ENCODE assay signal across 8 cellular contexts in genomic region chr6:13445005-13445743, GRCh38. TPM values are rescaled to one million over a fixed set of nuclear protein-coding genes. Genes with fewer than 3 reads are reported as not detected.
A peak's percentile ranks its signal among the peaks of the same experiment; 100 is the strongest.
DNase-seq lines count a peak whose midpoint lies in the region; ATAC-seq and TF ChIP-seq lines count a peak whose summit lies in the region.

No MANE protein-coding gene starts in this region.

- TF ChIP-seq CTCF in fibroblast of mammary gland (conservative IDR thresholded peaks at IDR 0.05; ENCODE audit: control insufficient read depth, insufficient read depth, low read depth, low read length), result no peak

- no peak overlapping the region for H3K23ac ChIP-seq in trophoblast cell (ENCODE audit: low read length)

- H3K4me1 ChIP-seq in trophoblast cell (ENCODE audit: control insufficient read depth in 1 of 2, insufficient read depth in 2 of 2, low read length in 2 of 2), result no peaks in the 10 kb centered on the region

- H2BK5ac ChIP-seq in trophoblast cell (ENCODE audit: low read depth, low read length, poor library complexity), result no peak overlapping the region

- H3K36me3 ChIP-seq in trophoblast cell (ENCODE audit: control insufficient read depth in 1 of 2, insufficient read depth in 2 of 2, low read length in 2 of 2), result no peaks in the 10 kb centered on the region

- no peak overlapping the region for H2AFZ ChIP-seq in trophoblast cell (ENCODE audit: insufficient read depth, low read length, poor library complexity)

- H3K27ac Mint-ChIP-seq in activated naive CD8-positive, alpha-beta T cell, result peak overlapping the region; percentile 50
- H3K27ac Mint-ChIP-seq in activated naive CD8-positive, alpha-beta T cell treated with anti-CD3 and anti-CD28 coated beads for 36 hours, result no peak overlapping the region

- no peak overlapping the region for H3K14ac ChIP-seq in trophoblast cell (ENCODE audit: low read length)

- H3K4me3 ChIP-seq in fibroblast of mammary gland (ENCODE audit: control insufficient read depth, low read depth, low read length) (no peak overlapping the region), trophoblast cell (ENCODE audit: low read depth, low read length) (no peak overlapping the region)

- H3K9me3 ChIP-seq in trophoblast cell (ENCODE audit: insufficient read depth, low read depth, low read length), result no peaks in the 10 kb centered on the region

- no peak overlapping the region for H3K4ac ChIP-seq in trophoblast cell (ENCODE audit: low read depth, low read length)

- H3K27ac ChIP-seq in trophoblast cell (ENCODE audit: low read depth, low read length), result no peak overlapping the region

- H3K27me3 ChIP-seq in trophoblast cell (ENCODE audit: insufficient read depth, low read length), result no peaks in the 10 kb centered on the region

- H4K12ac ChIP-seq in trophoblast cell (ENCODE audit: low read depth, low read length), result no peak overlapping the region

- no peaks in the 10 kb centered on the region for H3K36me3 Mint-ChIP-seq in activated naive CD8-positive, alpha-beta T cell
- peaks cover 14% of the 10 kb centered on the region for H3K36me3 Mint-ChIP-seq in activated naive CD8-positive, alpha-beta T cell treated with anti-CD3 and anti-CD28 coated beads for 36 hours

- H2AK5ac ChIP-seq in trophoblast cell (ENCODE audit: low read length), result no peak overlapping the region

- no peak overlapping the region for H2BK120ac ChIP-seq in trophoblast cell (ENCODE audit: insufficient read depth, low read length, poor library complexity)

- no CpG with 5 or more reads among the region's 9 CpGs for WGBS in trophoblast cell (ENCODE audit: extremely low coverage, insufficient coverage, insufficient read length)

- H3K4me1 Mint-ChIP-seq in activated naive CD8-positive, alpha-beta T cell (ENCODE audit: low read depth), result peaks cover 24% of the 10 kb centered on the region
- peaks cover 28% of the 10 kb centered on the region for H3K4me1 Mint-ChIP-seq in activated naive CD8-positive, alpha-beta T cell treated with anti-CD3 and anti-CD28 coated beads for 36 hours

- H3K4me3 Mint-ChIP-seq in activated naive CD8-positive, alpha-beta T cell, result no peak overlapping the region
- no peak overlapping the region for H3K4me3 Mint-ChIP-seq in activated naive CD8-positive, alpha-beta T cell treated with anti-CD3 and anti-CD28 coated beads for 36 hours

- no peak overlapping the region for H3K9ac ChIP-seq in trophoblast cell (ENCODE audit: low read length)

- H3K79me2 ChIP-seq in trophoblast cell (ENCODE audit: control insufficient read depth, insufficient read depth, low read length, poor library complexity), result no peaks in the 10 kb centered on the region

- no peaks in the 10 kb centered on the region for H3K9me3 Mint-ChIP-seq in activated naive CD8-positive, alpha-beta T cell (ENCODE audit: low read depth)
- H3K9me3 Mint-ChIP-seq in activated naive CD8-positive, alpha-beta T cell treated with anti-CD3 and anti-CD28 coated beads for 36 hours, result no peaks in the 10 kb centered on the region

- ATAC-seq in GM19324 (IDR thresholded peaks at IDR 0.05; ENCODE audit: low FRiP score, unreplicated experiment) (no peak), GM21723 (IDR thresholded peaks at IDR 0.05; ENCODE audit: unreplicated experiment) (no peak)

- no peak overlapping the region for H4K91ac ChIP-seq in trophoblast cell (ENCODE audit: low read depth, low read length)

- peak overlapping the region; percentile 57 for H3K18ac ChIP-seq in trophoblast cell (ENCODE audit: low read length)

- no peak overlapping the region for H2BK12ac ChIP-seq in trophoblast cell (ENCODE audit: low read length)

- H3K27me3 Mint-ChIP-seq in activated naive CD8-positive, alpha-beta T cell, result no peaks in the 10 kb centered on the region
- no peaks in the 10 kb centered on the region for H3K27me3 Mint-ChIP-seq in activated naive CD8-positive, alpha-beta T cell treated with anti-CD3 and anti-CD28 coated beads for 36 hours

- H3K79me1 ChIP-seq in trophoblast cell (ENCODE audit: low read length), result no peaks in the 10 kb centered on the region

- no peak overlapping the region for H3K4me2 ChIP-seq in trophoblast cell (ENCODE audit: low read length)

- no peak for DNase-seq in activated naive CD8-positive, alpha-beta T cell treated with anti-CD3 and anti-CD28 coated beads for 36 hours
- DNase-seq in NCI-H748 treated with DMSO at 0.1 percent for 48 hours (lab: John Stamatoyannopoulos, UW) (peak; percentile 82), fibroblast of mammary gland (ENCODE audit: low read depth) (peak; percentile 47), trophoblast cell (peak in 1 of 2 donors; percentile 61), AG08395 (ENCODE audit: low spot score) (no peak)

- no peak overlapping the region for H4K8ac ChIP-seq in trophoblast cell (ENCODE audit: low read depth, low read length)

RNA-seq across cellular contexts. Expression of gene GFOD1, which starts 42.2 kb away (rescaled TPM):
- 10 to 100 TPM; 12.8 to 13.0 TPM for total RNA-seq in activated naive CD8-positive, alpha-beta T cell treated with anti-CD3 and anti-CD28 coated beads for 36 hours
- 3.8 and 3.9 TPM in 2 replicates for polyA plus RNA-seq in trophoblast cell (2013)

Comparison
In these comparisons a context has a peak if more than half of its experiments do, and no peak if none do; other contexts are left out.
1. DNase-seq: peak in NCI-H748 treated with DMSO at 0.1 percent for 48 hours (single experiment) and fibroblast of mammary gland (single experiment); none in activated naive CD8-positive, alpha-beta T cell treated with anti-CD3 and anti-CD28 coated beads for 36 hours (single experiment) and AG08395 (single experiment).